Comparison of ENCODE assay signal across 25 cellular contexts in genomic region chr9:126164796-126165525, GRCh38.
A peak's percentile ranks its signal among the peaks of the same experiment; 100 is the strongest.
DNase-seq lines count a peak whose midpoint lies in the region; ATAC-seq, FAIRE-seq and TF ChIP-seq lines count a peak whose summit lies in the region.
"Had no signal": no experiment of that assay in that cellular context is flagged by ENCODE, and none has a peak within 500 bp of the region (broad histone marks: within the 10 kb centered on the region; RNA-seq: fewer than 3 reads in every experiment).

No MANE protein-coding gene starts in this region.

- DNase-seq in right atrium auricular region (ENCODE audit: low spot score) = peak; percentile 38
- DNase-seq in left cardiac atrium = no peak
- DNase-seq in kidney = peak; percentile 48
- peak; percentile 73 for DNase-seq in osteocyte (ENCODE audit: extremely low spot score, unreplicated experiment)
- no peak for DNase-seq in activated naive CD4-positive, alpha-beta T cell treated with Interleukin-2 at 50 U/mL for 16 hours
- no peak for DNase-seq in NCI-H524 (lab: John Stamatoyannopoulos, UW)
- no peak for DNase-seq in PC-9
- DNase-seq: activated CD4-positive, CD25-positive, alpha-beta regulatory T cell treated with anti-CD3 and anti-CD28 coated beads, Interleukin-2, amount 50 U/mL, for 72 hours; activated naive CD8-positive, alpha-beta T cell treated with anti-CD3 and anti-CD28 coated beads, Interleukin-2, amount 10 ng/mL, durations not matched to agents 7 days and 5 days; Calu3; cerebellar nuclear complex; effector CD8-positive, alpha-beta T cell; foreskin fibroblast; NCI-H187 treated with DMSO at 0.1 percent for 48 hours; NCI-H2227 treated with DMSO at 0.1 percent for 48 hours; RPMI8226; stimulated activated CD4-positive, alpha-beta T cell treated with anti-CD3 and anti-CD28 coated beads, Interleukin-1b, Interleukin-23, amount 100 ng/mL, for 48 hours had no signal

- no peak overlapping the region for H2AFZ ChIP-seq in PC-9

- H4K20me1 ChIP-seq in PC-9 (ENCODE audit: insufficient read depth) = no peaks in the 10 kb centered on the region

- no TSS peak for BruUV-seq in PC-9 (replicated peaks; lab: Mats Ljungman, UMichigan)

- no peak overlapping the region for H3K27ac ChIP-seq in right atrium auricular region
- H3K27ac ChIP-seq in kidney (ENCODE audit: low read depth in 2 of 2, low read length in 2 of 2) = no peak overlapping the region
- no peak overlapping the region for H3K27ac ChIP-seq in PC-9
- H3K27ac ChIP-seq: HL-60, skin epidermis had no signal

- H3K36me3 ChIP-seq in right atrium auricular region = no peaks in the 10 kb centered on the region
- no peaks in the 10 kb centered on the region for H3K36me3 ChIP-seq in kidney (ENCODE audit: control insufficient read depth in 1 of 2, insufficient read depth in 2 of 2, low read length in 2 of 2)
- no peaks in the 10 kb centered on the region for H3K36me3 ChIP-seq in PC-9 (ENCODE audit: low read depth)
- H3K36me3 ChIP-seq: HAP-1 had no signal

- POLR2A ChIA-PET in PC-9 (lab: Charles Lee; ENCODE audit: unreplicated experiment) = interaction anchor here (0.5 kb wide), 1 partner anchor 164 kb away, joined by 5 read pairs; no protein-coding TSS in a partner anchor

- no peaks in the 10 kb centered on the region for H3K36me3 Mint-ChIP-seq in osteocyte (ENCODE audit: unreplicated experiment)
- H3K36me3 Mint-ChIP-seq: activated naive CD8-positive, alpha-beta T cell treated with anti-CD3 and anti-CD28 coated beads, Interleukin-2, amount 10 ng/mL, durations not matched to agents 7 days and 5 days; CD14-positive monocyte had no signal

- no peaks in the 10 kb centered on the region for H3K79me2 ChIP-seq in PC-9 (ENCODE audit: low read depth)

- H3K4me3 ChIP-seq in right atrium auricular region = no peak overlapping the region
- H3K4me3 ChIP-seq in kidney (ENCODE audit: low read length in 2 of 2) = no peak overlapping the region
- no peak overlapping the region for H3K4me3 ChIP-seq in PC-9
- H3K4me3 ChIP-seq: GM12878, HAP-1, skin epidermis had no signal

- H3K27ac Mint-ChIP-seq in osteocyte (ENCODE audit: unreplicated experiment) = no peak overlapping the region
- H3K27ac Mint-ChIP-seq: activated naive CD8-positive, alpha-beta T cell treated with anti-CD3 and anti-CD28 coated beads, Interleukin-2, amount 10 ng/mL, durations not matched to agents 7 days and 5 days; activated T-helper 1 cell treated with anti-CD3 and anti-CD28 coated beads, Interleukin-12 subunit alpha, Interleukin-12 subunit beta, Interleukin-2, Interleukin-4 antibody, amounts not matched to agents 30 ng/mL and 10 ng/mL and 1 ng/mL, durations not matched to agents 14 hours and 24 hours and 36 hours; CD14-positive monocyte had no signal

- H3K4me1 ChIP-seq in right atrium auricular region (no peaks in the 10 kb centered on the region), kidney (ENCODE audit: control insufficient read depth in 1 of 2, insufficient read depth in 1 of 2, low read depth in 1 of 2, low read length in 2 of 2) (no peaks in the 10 kb centered on the region), PC-9 (replicated peaks; ENCODE audit: insufficient read depth) (no peaks in the 10 kb centered on the region)
- H3K4me1 ChIP-seq: HAP-1 had no signal

- peaks cover 35% of the 10 kb centered on the region for H3K27me3 Mint-ChIP-seq in osteocyte (ENCODE audit: unreplicated experiment)

- no peaks in the 10 kb centered on the region for H3K4me1 Mint-ChIP-seq in osteocyte (ENCODE audit: unreplicated experiment)
- H3K4me1 Mint-ChIP-seq: activated naive CD8-positive, alpha-beta T cell treated with anti-CD3 and anti-CD28 coated beads, Interleukin-2, amount 10 ng/mL, durations not matched to agents 7 days and 5 days; CD14-positive monocyte; neural crest cell had no signal

- H3K9me3 ChIP-seq in right atrium auricular region (no peaks in the 10 kb centered on the region), kidney (ENCODE audit: control insufficient read depth in 1 of 2, low read length in 2 of 2) (no peaks in the 10 kb centered on the region), PC-9 (ENCODE audit: insufficient read depth, low read depth) (no peaks in the 10 kb centered on the region)
- H3K9me3 ChIP-seq: HAP-1 had no signal

- no peak for ATAC-seq in left cardiac atrium
- ATAC-seq in HG02678 (IDR thresholded peaks at IDR 0.05; ENCODE audit: unreplicated experiment) = no peak

- no peak overlapping the region for H3K4me2 ChIP-seq in PC-9

- intact Hi-C loops in left cardiac atrium (cut with DNase I) (no loop called here), kidney (cut with DNase I) (no loop called here), PC-9 (cut with micrococcal nuclease; ENCODE audit: unreplicated experiment) (no loop called here)

- CTCF ChIA-PET in PC-9 (lab: Charles Lee) = no interaction called here

- no peak for FAIRE-seq in kidney (lab: Jason Lieb, UNC)
- FAIRE-seq: GM12878 had no signal

- H3K9ac ChIP-seq in kidney (ENCODE audit: low read length in 2 of 2) = no peak overlapping the region

- H3K4me3 Mint-ChIP-seq in osteocyte (ENCODE audit: unreplicated experiment) = no peak overlapping the region
- H3K4me3 Mint-ChIP-seq: activated naive CD8-positive, alpha-beta T cell treated with anti-CD3 and anti-CD28 coated beads, Interleukin-2, amount 10 ng/mL, durations not matched to agents 7 days and 5 days; activated T-helper 1 cell treated with anti-CD3 and anti-CD28 coated beads, Interleukin-12 subunit alpha, Interleukin-12 subunit beta, Interleukin-2, Interleukin-4 antibody, amounts not matched to agents 30 ng/mL and 10 ng/mL and 1 ng/mL, durations not matched to agents 14 hours and 24 hours and 36 hours; CD14-positive monocyte; neural crest cell had no signal

- no peaks in the 10 kb centered on the region for H3K9me2 ChIP-seq in PC-9 (ENCODE audit: insufficient read depth)

- H3K9me3 Mint-ChIP-seq in osteocyte (ENCODE audit: unreplicated experiment) = no peaks in the 10 kb centered on the region
- H3K9me3 Mint-ChIP-seq: activated naive CD8-positive, alpha-beta T cell treated with anti-CD3 and anti-CD28 coated beads, Interleukin-2, amount 10 ng/mL, durations not matched to agents 7 days and 5 days; activated T-helper 1 cell treated with anti-CD3 and anti-CD28 coated beads, Interleukin-12 subunit alpha, Interleukin-12 subunit beta, Interleukin-2, Interleukin-4 antibody, amounts not matched to agents 30 ng/mL and 10 ng/mL and 1 ng/mL, durations not matched to agents 14 hours and 24 hours and 36 hours; CD14-positive monocyte; neural crest cell had no signal

- no peaks in the 10 kb centered on the region for H3F3A ChIP-seq in PC-9 (ENCODE audit: insufficient read depth, low read depth)

- TF ChIP-seq CTCF in right atrium auricular region (IDR thresholded peaks at IDR 0.05) (no peak), kidney (IDR thresholded peaks at IDR 0.05; ENCODE audit: borderline replicate concordance, extremely low read depth, insufficient read depth) (no peak), osteocyte (IDR thresholded peaks at IDR 0.05) (no peak), PC-9 (conservative IDR thresholded peaks at IDR 0.05) (no peak)

- no peaks in the 10 kb centered on the region for H3K27me3 ChIP-seq in right atrium auricular region
- H3K27me3 ChIP-seq in PC-9 (ENCODE audit: insufficient read depth, low read depth) = peaks cover 97% of the 10 kb centered on the region

Comparison
In these comparisons a context has a peak if more than half of its experiments do, and no peak if none do; other contexts are left out.
1. DNase-seq: peak in right atrium auricular region (single experiment), kidney (single experiment) and osteocyte (single experiment); none in left cardiac atrium (single experiment), activated naive CD4-positive, alpha-beta T cell treated with Interleukin-2 at 50 U/mL for 16 hours (single experiment), NCI-H524 (0 of 2) and PC-9 (0 of 2).